In the genomic region with DNA sequence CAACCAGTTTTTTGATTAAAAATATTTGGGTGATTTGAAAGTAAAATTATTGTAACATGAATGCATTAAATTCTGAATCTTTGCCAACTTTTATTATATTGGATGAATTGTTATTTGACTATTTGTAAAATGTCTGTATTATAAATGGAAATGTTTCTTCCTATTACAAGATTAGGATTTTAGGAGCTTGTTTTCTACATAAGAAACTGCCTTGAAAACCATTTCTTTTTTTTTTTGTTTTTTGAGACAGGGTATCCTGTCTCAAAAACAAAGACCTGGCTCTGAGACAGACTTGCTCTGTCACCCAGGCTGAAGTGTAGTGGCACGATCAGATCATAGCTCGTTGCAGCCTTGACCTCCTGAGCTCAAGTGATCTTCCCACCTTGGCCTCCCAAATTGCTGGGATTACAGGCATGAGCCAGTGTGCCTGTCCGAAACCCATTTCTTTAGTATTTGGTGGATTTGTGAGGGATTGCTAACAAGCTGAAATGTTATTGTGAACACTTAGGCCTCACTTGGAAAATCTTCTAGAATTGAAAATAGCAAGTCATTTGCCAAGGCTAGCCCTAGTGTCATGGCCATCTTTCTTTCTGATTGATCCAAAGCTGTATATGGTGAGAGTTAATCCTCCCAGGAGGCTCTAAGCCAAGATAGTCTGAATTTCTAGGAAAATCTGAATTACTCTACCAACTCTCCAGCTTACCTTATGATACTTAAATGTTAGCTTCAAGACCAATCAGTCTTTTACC, we compare ENCODE assay signal across 9 cellular contexts.
DNase-seq lines count a peak whose midpoint lies in the region; ATAC-seq and TF ChIP-seq lines count a peak whose summit lies in the region.
"Had no signal": no experiment of that assay in that cellular context is flagged by ENCODE, and none has a peak within 500 bp of the region (broad histone marks: within the 10 kb centered on the region; RNA-seq: fewer than 3 reads in every experiment).

No MANE protein-coding gene starts in this region.

- H3K27ac Mint-ChIP-seq in activated CD8-positive, alpha-beta memory T cell treated with anti-CD3 and anti-CD28 coated beads, Interleukin-2, amount 10 ng/mL, durations not matched to agents 7 days and 5 days, result peak overlapping the region; percentile 89
- H3K27ac Mint-ChIP-seq in dendritic cell treated with granulocyte-macrophage colony-stimulating factor and Interleukin-4, amounts not matched to agents 40 ng/mL and 50 ng/mL, for 4 days, result peak overlapping the region; percentile 93
- H3K27ac Mint-ChIP-seq: activated naive CD8-positive, alpha-beta T cell treated with anti-CD3 and anti-CD28 coated beads, Interleukin-2, amount 10 ng/mL, durations not matched to agents 7 days and 5 days had no signal

- no peaks in the 10 kb centered on the region for H3K9me3 Mint-ChIP-seq in activated CD8-positive, alpha-beta memory T cell treated with anti-CD3 and anti-CD28 coated beads, Interleukin-2, amount 10 ng/mL, durations not matched to agents 7 days and 5 days (ENCODE audit: low read depth)
- H3K9me3 Mint-ChIP-seq in dendritic cell treated with granulocyte-macrophage colony-stimulating factor and Interleukin-4, amounts not matched to agents 40 ng/mL and 50 ng/mL, for 4 days, result no peaks in the 10 kb centered on the region
- H3K9me3 Mint-ChIP-seq: activated naive CD8-positive, alpha-beta T cell treated with anti-CD3 and anti-CD28 coated beads, Interleukin-2, amount 10 ng/mL, durations not matched to agents 7 days and 5 days had no signal

- H3K4me1 ChIP-seq in muscle layer of duodenum (ENCODE audit: control insufficient read depth in 1 of 2, insufficient read depth in 2 of 2, low read length in 2 of 2), result peaks cover 41 to 54% of the 10 kb centered on the region in 2 donors
- peaks cover 3 to 89% (median 73%) of the 10 kb centered on the region in 4 donors for H3K4me1 ChIP-seq in tibial nerve

- H3K27me3 ChIP-seq in muscle layer of duodenum (ENCODE audit: low read depth, low read length) (no peaks in the 10 kb centered on the region), tibial nerve (no peaks in the 10 kb centered on the region)

- ATAC-seq in activated CD8-positive, alpha-beta memory T cell treated with anti-CD3 and anti-CD28 coated beads, Interleukin-2, amount 10 ng/mL, durations not matched to agents 7 days and 5 days, result no peak
- no peak for ATAC-seq in GM21529 (IDR thresholded peaks at IDR 0.05; ENCODE audit: unreplicated experiment)

- no peak for TF ChIP-seq EP300 in tibial nerve (IDR thresholded peaks at IDR 0.05)

- no peak for TF ChIP-seq POLR2A in tibial nerve (IDR thresholded peaks at IDR 0.05)

- no peak overlapping the region for H3K4me3 Mint-ChIP-seq in activated CD8-positive, alpha-beta memory T cell treated with anti-CD3 and anti-CD28 coated beads, Interleukin-2, amount 10 ng/mL, durations not matched to agents 7 days and 5 days
- H3K4me3 Mint-ChIP-seq in dendritic cell treated with granulocyte-macrophage colony-stimulating factor and Interleukin-4, amounts not matched to agents 40 ng/mL and 50 ng/mL, for 4 days, result no peak overlapping the region

- H3K27me3 Mint-ChIP-seq in activated CD8-positive, alpha-beta memory T cell treated with anti-CD3 and anti-CD28 coated beads, Interleukin-2, amount 10 ng/mL, durations not matched to agents 7 days and 5 days, result no peaks in the 10 kb centered on the region
- no peaks in the 10 kb centered on the region for H3K27me3 Mint-ChIP-seq in dendritic cell treated with granulocyte-macrophage colony-stimulating factor and Interleukin-4, amounts not matched to agents 40 ng/mL and 50 ng/mL, for 4 days
- H3K27me3 Mint-ChIP-seq: activated naive CD8-positive, alpha-beta T cell treated with anti-CD3 and anti-CD28 coated beads, Interleukin-2, amount 10 ng/mL, durations not matched to agents 7 days and 5 days had no signal

- CTCF ChIA-PET in activated CD8-positive, alpha-beta memory T cell treated with anti-CD3 and anti-CD28 coated beads, Interleukin-2, amount 10 ng/mL, durations not matched to agents 7 days and 5 days (lab: Charles Lee), result interaction anchor here (1.3 to 3.2 kb wide), 3 partner anchors 10 to 193 kb away, joined by 7 to 11 read pairs (median 11); no protein-coding TSS in a partner anchor

- H3K27ac ChIP-seq in muscle layer of duodenum (ENCODE audit: low read length) (peak overlapping the region; percentile 77), tibial nerve (peak overlapping the region; percentile 4 to 80 (median 62))

- peaks cover 3% of the 10 kb centered on the region for H3K36me3 Mint-ChIP-seq in activated CD8-positive, alpha-beta memory T cell treated with anti-CD3 and anti-CD28 coated beads, Interleukin-2, amount 10 ng/mL, durations not matched to agents 7 days and 5 days
- peaks cover 16% of the 10 kb centered on the region for H3K36me3 Mint-ChIP-seq in dendritic cell treated with granulocyte-macrophage colony-stimulating factor and Interleukin-4, amounts not matched to agents 40 ng/mL and 50 ng/mL, for 4 days (ENCODE audit: low read depth)

- WGBS in tibial nerve, 2 donors, result 57 to 62% methylated on average over 3 of the region's 3 CpGs

- peaks cover 0 to 15% of the 10 kb centered on the region in 2 donors for H3K36me3 ChIP-seq in muscle layer of duodenum (ENCODE audit: control insufficient read depth in 1 of 2, insufficient read depth in 2 of 2, low read length in 2 of 2)
- no peaks in the 10 kb centered on the region for H3K36me3 ChIP-seq in tibial nerve

- intact Hi-C loops in dendritic cell treated with granulocyte-macrophage colony-stimulating factor and Interleukin-4, amounts not matched to agents 40 ng/mL and 50 ng/mL, for 4 days (cut with micrococcal nuclease), result loop anchor here (1.0 kb wide), 1 partner anchor 9 kb away; no protein-coding TSS in a partner anchor

- peaks cover 76% of the 10 kb centered on the region for H3K4me1 Mint-ChIP-seq in activated CD8-positive, alpha-beta memory T cell treated with anti-CD3 and anti-CD28 coated beads, Interleukin-2, amount 10 ng/mL, durations not matched to agents 7 days and 5 days
- peaks cover 83% of the 10 kb centered on the region for H3K4me1 Mint-ChIP-seq in dendritic cell treated with granulocyte-macrophage colony-stimulating factor and Interleukin-4, amounts not matched to agents 40 ng/mL and 50 ng/mL, for 4 days (ENCODE audit: low read depth)

- H3K9me3 ChIP-seq in muscle layer of duodenum (ENCODE audit: control insufficient read depth in 1 of 2, low read length in 2 of 2) (no peaks in the 10 kb centered on the region), tibial nerve (no peaks in the 10 kb centered on the region)

- DNase-seq in activated CD8-positive, alpha-beta memory T cell treated with anti-CD3 and anti-CD28 coated beads, Interleukin-2, amount 10 ng/mL, durations not matched to agents 7 days and 5 days, result no peak
- DNase-seq in activated CD8-positive, alpha-beta memory T cell treated with anti-CD3 and anti-CD28 coated beads, Interleukin-2, amount 50 U/mL, for 48 hours, result no peak
- DNase-seq in tibial nerve (ENCODE audit: low spot score in 2 of 2) (no peak), ACHN (no peak), NCI-H128 (lab: John Stamatoyannopoulos, UW; ENCODE audit: unreplicated experiment) (no peak)
- DNase-seq: activated naive CD8-positive, alpha-beta T cell treated with anti-CD3 and anti-CD28 coated beads, Interleukin-2, amount 10 ng/mL, durations not matched to agents 7 days and 5 days had no signal

- H3K4me3 ChIP-seq in muscle layer of duodenum (ENCODE audit: low read depth in 1 of 2, low read length in 2 of 2) (no peak overlapping the region), tibial nerve (no peak overlapping the region)

- no peak for TF ChIP-seq CTCF in tibial nerve (IDR thresholded peaks at IDR 0.05)

- in situ Hi-C loops in ACHN (cut with HindIII; ENCODE audit: low pct_ligation_motif_present, low pct_unique_long_range_greater_than_20kb, low sequenced_read_pairs), result no loop called here
